Comparison of ENCODE assay signal across 7 cellular contexts in genomic region chr2:196131949-196132925, GRCh38. TPM values are rescaled to one million over a fixed set of nuclear protein-coding genes. Genes with fewer than 3 reads are reported as not detected.
DNase-seq lines count a peak whose midpoint lies in the region; ATAC-seq lines count a peak whose summit lies in the region.

No MANE protein-coding gene starts in this region.

- ATAC-seq in HG02610 (IDR thresholded peaks at IDR 0.05; ENCODE audit: unreplicated experiment): peak; percentile 27

- DNase-seq in T-helper 9 cell (peak; percentile 44), COLO668 (lab: John Stamatoyannopoulos, UW; ENCODE audit: unreplicated experiment) (no peak), NCI-H446 treated with DMSO at 0.1 percent for 48 hours (lab: John Stamatoyannopoulos, UW) (no peak), HT-29 (ENCODE audit: low spot score) (no peak)
- peak; percentile 53 for DNase-seq in central memory CD4-positive, alpha-beta T cell
- peak; percentile 34 to 37 for DNase-seq in stimulated activated CD8-positive, alpha-beta memory T cell treated with anti-CD3 and anti-CD28 coated beads, Interleukin-2, amount 100 ng/mL, for 48 hours (ENCODE audit: low read depth in 2 of 2)

RNA-seq across cellular contexts. Expression of gene STK17B, which starts 39.1 kb away (rescaled TPM):
- total RNA-seq in HT-29 (2014; rRNA removed; shearing (Covaris generic)): 17.4 and 19.0 TPM in 2 replicates

Comparison
In these comparisons a context has a peak if more than half of its experiments do, and no peak if none do; other contexts are left out.
1. DNase-seq: peak in T-helper 9 cell (single experiment), central memory CD4-positive, alpha-beta T cell (single experiment) and stimulated activated CD8-positive, alpha-beta memory T cell treated with anti-CD3 and anti-CD28 coated beads, Interleukin-2, amount 100 ng/mL, for 48 hours (2 of 2); none in COLO668 (single experiment), NCI-H446 treated with DMSO at 0.1 percent for 48 hours (single experiment) and HT-29 (single experiment).